ENCODE assay signal across 1 cellular context in the genomic region with DNA sequence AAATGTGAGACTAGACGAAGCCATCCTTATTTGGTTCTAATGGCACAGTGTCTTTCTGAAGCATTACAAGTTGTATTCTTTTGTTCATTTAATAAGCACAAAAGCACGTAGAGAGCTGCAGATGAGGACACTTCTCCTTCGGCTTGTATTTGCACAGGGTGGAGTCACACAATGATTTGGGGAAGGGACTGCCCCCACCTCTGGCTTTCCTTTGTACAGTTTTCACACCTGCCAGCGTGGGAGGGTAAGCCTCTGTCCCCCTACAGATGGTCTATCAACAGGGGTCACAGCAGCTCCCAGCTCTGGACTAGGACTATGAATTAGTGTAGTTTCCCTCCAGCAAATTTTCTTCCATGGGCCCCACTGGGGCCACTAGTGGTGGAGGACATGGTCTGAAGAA.
TF ChIP-seq lines count a peak whose summit lies in the region.

No MANE protein-coding gene starts in this region.

TF ChIP-seq in SK-N-SH treated with all-trans-retinoic acid at 6 μM for 48 hours, 23 proteins besides CTCF, POLR2A, EP300 and RAD21 (continued from another document):
- TF ChIP-seq, protein P1, sequence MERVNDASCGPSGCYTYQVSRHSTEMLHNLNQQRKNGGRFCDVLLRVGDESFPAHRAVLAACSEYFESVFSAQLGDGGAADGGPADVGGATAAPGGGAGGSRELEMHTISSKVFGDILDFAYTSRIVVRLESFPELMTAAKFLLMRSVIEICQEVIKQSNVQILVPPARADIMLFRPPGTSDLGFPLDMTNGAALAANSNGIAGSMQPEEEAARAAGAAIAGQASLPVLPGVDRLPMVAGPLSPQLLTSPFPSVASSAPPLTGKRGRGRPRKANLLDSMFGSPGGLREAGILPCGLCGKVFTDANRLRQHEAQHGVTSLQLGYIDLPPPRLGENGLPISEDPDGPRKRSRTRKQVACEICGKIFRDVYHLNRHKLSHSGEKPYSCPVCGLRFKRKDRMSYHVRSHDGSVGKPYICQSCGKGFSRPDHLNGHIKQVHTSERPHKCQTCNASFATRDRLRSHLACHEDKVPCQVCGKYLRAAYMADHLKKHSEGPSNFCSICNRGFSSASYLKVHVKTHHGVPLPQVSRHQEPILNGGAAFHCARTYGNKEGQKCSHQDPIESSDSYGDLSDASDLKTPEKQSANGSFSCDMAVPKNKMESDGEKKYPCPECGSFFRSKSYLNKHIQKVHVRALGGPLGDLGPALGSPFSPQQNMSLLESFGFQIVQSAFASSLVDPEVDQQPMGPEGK (CRISPR knock-in tag; IDR thresholded peaks at IDR 0.05; ENCODE audit: borderline replicate concordance), result no peak
- no peak for TF ChIP-seq SNAI2 (CRISPR knock-in tag; IDR thresholded peaks at IDR 0.05)
- TF ChIP-seq BACH2 (CRISPR knock-in tag; IDR thresholded peaks at IDR 0.05; ENCODE audit: borderline replicate concordance), result no peak
- no peak for TF ChIP-seq ISL1 (CRISPR knock-in tag; IDR thresholded peaks at IDR 0.05)
- TF ChIP-seq TOX (CRISPR knock-in tag; IDR thresholded peaks at IDR 0.05; ENCODE audit: borderline replicate concordance), result no peak
- no peak for TF ChIP-seq CSRNP3 (CRISPR knock-in tag; IDR thresholded peaks at IDR 0.05)
- TF ChIP-seq ZNF8 (CRISPR knock-in tag; IDR thresholded peaks at IDR 0.05), result no peak
- TF ChIP-seq ZNF565 (CRISPR knock-in tag; conservative IDR thresholded peaks at IDR 0.05; ENCODE audit: low read depth), result no peak
- no peak for TF ChIP-seq CSDC2 (CRISPR knock-in tag; IDR thresholded peaks at IDR 0.05)
- no peak for TF ChIP-seq ESRRG (CRISPR knock-in tag; IDR thresholded peaks at IDR 0.05)
